ENCODE assay signal across 1 cellular context in the genomic region with DNA sequence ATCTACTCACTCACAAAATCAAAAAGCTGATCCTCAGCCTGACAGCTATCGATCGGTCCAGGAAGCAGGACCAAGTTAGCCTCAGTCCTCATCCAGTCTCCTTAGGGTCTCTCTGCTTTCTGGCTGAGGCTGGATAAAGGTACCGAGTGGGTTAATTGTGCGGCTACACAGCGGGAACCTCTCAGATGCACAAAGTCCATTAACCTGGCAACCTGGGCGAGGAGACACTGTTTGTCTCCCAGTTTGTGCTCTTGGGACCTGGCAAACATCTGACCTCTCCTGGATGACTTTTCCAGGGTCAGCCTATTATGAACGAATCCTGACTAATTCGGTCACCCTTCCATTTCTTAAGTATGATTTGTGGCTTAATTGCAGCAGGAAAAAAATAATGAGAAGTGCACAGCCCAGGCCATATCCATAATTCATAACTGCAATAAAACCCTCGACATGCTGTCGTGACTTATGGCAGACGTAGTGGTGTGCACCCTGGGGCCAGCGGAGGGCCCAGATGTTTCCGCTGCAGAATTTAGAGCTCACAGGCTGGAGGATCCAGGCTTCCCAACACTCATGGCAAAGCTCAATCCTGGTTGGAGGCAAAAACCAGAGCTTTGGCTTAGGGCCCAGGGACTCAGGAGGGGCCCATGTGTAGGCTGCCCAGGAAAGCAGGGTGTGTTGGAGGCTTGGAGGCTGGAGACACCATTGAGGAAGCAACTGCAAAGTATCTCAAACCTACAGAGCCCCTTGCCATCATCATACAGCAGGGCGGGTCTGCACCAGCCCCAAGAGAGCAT.
TF ChIP-seq lines count a peak whose summit lies in the region.

No MANE protein-coding gene starts in this region.

TF ChIP-seq in HepG2, 621 proteins besides CTCF, POLR2A, EP300 and RAD21 (continued from another document and continues in another):
- TF ChIP-seq, protein P1, sequence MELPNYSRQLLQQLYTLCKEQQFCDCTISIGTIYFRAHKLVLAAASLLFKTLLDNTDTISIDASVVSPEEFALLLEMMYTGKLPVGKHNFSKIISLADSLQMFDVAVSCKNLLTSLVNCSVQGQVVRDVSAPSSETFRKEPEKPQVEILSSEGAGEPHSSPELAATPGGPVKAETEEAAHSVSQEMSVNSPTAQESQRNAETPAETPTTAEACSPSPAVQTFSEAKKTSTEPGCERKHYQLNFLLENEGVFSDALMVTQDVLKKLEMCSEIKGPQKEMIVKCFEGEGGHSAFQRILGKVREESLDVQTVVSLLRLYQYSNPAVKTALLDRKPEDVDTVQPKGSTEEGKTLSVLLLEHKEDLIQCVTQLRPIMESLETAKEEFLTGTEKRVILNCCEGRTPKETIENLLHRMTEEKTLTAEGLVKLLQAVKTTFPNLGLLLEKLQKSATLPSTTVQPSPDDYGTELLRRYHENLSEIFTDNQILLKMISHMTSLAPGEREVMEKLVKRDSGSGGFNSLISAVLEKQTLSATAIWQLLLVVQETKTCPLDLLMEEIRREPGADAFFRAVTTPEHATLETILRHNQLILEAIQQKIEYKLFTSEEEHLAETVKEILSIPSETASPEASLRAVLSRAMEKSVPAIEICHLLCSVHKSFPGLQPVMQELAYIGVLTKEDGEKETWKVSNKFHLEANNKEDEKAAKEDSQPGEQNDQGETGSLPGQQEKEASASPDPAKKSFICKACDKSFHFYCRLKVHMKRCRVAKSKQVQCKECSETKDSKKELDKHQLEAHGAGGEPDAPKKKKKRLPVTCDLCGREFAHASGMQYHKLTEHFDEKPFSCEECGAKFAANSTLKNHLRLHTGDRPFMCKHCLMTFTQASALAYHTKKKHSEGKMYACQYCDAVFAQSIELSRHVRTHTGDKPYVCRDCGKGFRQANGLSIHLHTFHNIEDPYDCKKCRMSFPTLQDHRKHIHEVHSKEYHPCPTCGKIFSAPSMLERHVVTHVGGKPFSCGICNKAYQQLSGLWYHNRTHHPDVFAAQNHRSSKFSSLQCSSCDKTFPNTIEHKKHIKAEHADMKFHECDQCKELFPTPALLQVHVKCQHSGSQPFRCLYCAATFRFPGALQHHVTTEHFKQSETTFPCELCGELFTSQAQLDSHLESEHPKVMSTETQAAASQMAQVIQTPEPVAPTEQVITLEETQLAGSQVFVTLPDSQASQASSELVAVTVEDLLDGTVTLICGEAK (IDR thresholded peaks at IDR 0.05): no peak
- TF ChIP-seq, protein P1 (CRISPR knock-in tag; IDR thresholded peaks at IDR 0.05): no peak
- TF ChIP-seq NFKB2 (CRISPR knock-in tag; IDR thresholded peaks at IDR 0.05; ENCODE audit: borderline replicate concordance) (no peak; the same call in 1 of the 2 replicates), CAMTA2 (CRISPR knock-in tag; IDR thresholded peaks at IDR 0.05; ENCODE audit: borderline replicate concordance) (no peak), ATRX (CRISPR knock-in tag; IDR thresholded peaks at IDR 0.05; ENCODE audit: borderline replicate concordance) (no peak), TFDP1 (CRISPR knock-in tag; IDR thresholded peaks at IDR 0.05; ENCODE audit: borderline replicate concordance) (peak; percentile 42; the same call in 1 of the 2 replicates), THYN1 (CRISPR knock-in tag; IDR thresholded peaks at IDR 0.05; ENCODE audit: borderline replicate concordance, low read depth) (no peak), RFXAP (CRISPR knock-in tag; IDR thresholded peaks at IDR 0.05; ENCODE audit: borderline replicate concordance) (no peak), ZNF674 (CRISPR knock-in tag; IDR thresholded peaks at IDR 0.05; ENCODE audit: low read depth) (no peak), ZNF17 (CRISPR knock-in tag; IDR thresholded peaks at IDR 0.05) (no peak), SMAD3 (CRISPR knock-in tag; IDR thresholded peaks at IDR 0.05) (peak; percentile 34; the same call in 1 of the 2 replicates), IRF2 (CRISPR knock-in tag; IDR thresholded peaks at IDR 0.05) (no peak), CHD4 (IDR thresholded peaks at IDR 0.05; ENCODE audit: borderline replicate concordance, low read length) (peak; percentile 94), ZNF788 (CRISPR knock-in tag; IDR thresholded peaks at IDR 0.05; ENCODE audit: borderline replicate concordance) (no peak), REXO4 (CRISPR knock-in tag; IDR thresholded peaks at IDR 0.05; ENCODE audit: borderline replicate concordance) (no peak), MXD4 (CRISPR knock-in tag; IDR thresholded peaks at IDR 0.05) (no peak), MAX (IDR thresholded peaks at IDR 0.05) (no peak; the same call in 1 of the 2 replicates), RAD51 (IDR thresholded peaks at IDR 0.05; ENCODE audit: borderline replicate concordance) (no peak), PRMT3 (CRISPR knock-in tag; IDR thresholded peaks at IDR 0.05; ENCODE audit: borderline replicate concordance, low read depth) (no peak), PHF8 (CRISPR knock-in tag; IDR thresholded peaks at IDR 0.05) (no peak), ZNF333 (CRISPR knock-in tag; IDR thresholded peaks at IDR 0.05; ENCODE audit: borderline replicate concordance) (no peak), U2AF2 (IDR thresholded peaks at IDR 0.05; ENCODE audit: low read depth, low read length) (no peak), BRD4 (CRISPR knock-in tag; IDR thresholded peaks at IDR 0.05) (no peak), TOPORS (CRISPR knock-in tag; IDR thresholded peaks at IDR 0.05) (no peak), ZNF564 (CRISPR knock-in tag; IDR thresholded peaks at IDR 0.05) (no peak; the same call in none of the 2 replicates)
- TF ChIP-seq, protein P2, sequence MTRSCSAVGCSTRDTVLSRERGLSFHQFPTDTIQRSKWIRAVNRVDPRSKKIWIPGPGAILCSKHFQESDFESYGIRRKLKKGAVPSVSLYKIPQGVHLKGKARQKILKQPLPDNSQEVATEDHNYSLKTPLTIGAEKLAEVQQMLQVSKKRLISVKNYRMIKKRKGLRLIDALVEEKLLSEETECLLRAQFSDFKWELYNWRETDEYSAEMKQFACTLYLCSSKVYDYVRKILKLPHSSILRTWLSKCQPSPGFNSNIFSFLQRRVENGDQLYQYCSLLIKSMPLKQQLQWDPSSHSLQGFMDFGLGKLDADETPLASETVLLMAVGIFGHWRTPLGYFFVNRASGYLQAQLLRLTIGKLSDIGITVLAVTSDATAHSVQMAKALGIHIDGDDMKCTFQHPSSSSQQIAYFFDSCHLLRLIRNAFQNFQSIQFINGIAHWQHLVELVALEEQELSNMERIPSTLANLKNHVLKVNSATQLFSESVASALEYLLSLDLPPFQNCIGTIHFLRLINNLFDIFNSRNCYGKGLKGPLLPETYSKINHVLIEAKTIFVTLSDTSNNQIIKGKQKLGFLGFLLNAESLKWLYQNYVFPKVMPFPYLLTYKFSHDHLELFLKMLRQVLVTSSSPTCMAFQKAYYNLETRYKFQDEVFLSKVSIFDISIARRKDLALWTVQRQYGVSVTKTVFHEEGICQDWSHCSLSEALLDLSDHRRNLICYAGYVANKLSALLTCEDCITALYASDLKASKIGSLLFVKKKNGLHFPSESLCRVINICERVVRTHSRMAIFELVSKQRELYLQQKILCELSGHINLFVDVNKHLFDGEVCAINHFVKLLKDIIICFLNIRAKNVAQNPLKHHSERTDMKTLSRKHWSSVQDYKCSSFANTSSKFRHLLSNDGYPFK (CRISPR knock-in tag; IDR thresholded peaks at IDR 0.05; ENCODE audit: borderline replicate concordance): no peak
- TF ChIP-seq, protein P3, sequence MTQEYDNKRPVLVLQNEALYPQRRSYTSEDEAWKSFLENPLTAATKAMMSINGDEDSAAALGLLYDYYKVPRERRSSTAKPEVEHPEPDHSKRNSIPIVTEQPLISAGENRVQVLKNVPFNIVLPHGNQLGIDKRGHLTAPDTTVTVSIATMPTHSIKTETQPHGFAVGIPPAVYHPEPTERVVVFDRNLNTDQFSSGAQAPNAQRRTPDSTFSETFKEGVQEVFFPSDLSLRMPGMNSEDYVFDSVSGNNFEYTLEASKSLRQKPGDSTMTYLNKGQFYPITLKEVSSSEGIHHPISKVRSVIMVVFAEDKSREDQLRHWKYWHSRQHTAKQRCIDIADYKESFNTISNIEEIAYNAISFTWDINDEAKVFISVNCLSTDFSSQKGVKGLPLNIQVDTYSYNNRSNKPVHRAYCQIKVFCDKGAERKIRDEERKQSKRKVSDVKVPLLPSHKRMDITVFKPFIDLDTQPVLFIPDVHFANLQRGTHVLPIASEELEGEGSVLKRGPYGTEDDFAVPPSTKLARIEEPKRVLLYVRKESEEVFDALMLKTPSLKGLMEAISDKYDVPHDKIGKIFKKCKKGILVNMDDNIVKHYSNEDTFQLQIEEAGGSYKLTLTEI (CRISPR knock-in tag; conservative IDR thresholded peaks at IDR 0.05): no peak
- TF ChIP-seq, protein P4, sequence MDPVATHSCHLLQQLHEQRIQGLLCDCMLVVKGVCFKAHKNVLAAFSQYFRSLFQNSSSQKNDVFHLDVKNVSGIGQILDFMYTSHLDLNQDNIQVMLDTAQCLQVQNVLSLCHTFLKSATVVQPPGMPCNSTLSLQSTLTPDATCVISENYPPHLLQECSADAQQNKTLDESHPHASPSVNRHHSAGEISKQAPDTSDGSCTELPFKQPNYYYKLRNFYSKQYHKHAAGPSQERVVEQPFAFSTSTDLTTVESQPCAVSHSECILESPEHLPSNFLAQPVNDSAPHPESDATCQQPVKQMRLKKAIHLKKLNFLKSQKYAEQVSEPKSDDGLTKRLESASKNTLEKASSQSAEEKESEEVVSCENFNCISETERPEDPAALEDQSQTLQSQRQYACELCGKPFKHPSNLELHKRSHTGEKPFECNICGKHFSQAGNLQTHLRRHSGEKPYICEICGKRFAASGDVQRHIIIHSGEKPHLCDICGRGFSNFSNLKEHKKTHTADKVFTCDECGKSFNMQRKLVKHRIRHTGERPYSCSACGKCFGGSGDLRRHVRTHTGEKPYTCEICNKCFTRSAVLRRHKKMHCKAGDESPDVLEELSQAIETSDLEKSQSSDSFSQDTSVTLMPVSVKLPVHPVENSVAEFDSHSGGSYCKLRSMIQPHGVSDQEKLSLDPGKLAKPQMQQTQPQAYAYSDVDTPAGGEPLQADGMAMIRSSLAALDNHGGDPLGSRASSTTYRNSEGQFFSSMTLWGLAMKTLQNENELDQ (CRISPR knock-in tag; IDR thresholded peaks at IDR 0.05; ENCODE audit: borderline replicate concordance): no peak
- TF ChIP-seq, protein P5, sequence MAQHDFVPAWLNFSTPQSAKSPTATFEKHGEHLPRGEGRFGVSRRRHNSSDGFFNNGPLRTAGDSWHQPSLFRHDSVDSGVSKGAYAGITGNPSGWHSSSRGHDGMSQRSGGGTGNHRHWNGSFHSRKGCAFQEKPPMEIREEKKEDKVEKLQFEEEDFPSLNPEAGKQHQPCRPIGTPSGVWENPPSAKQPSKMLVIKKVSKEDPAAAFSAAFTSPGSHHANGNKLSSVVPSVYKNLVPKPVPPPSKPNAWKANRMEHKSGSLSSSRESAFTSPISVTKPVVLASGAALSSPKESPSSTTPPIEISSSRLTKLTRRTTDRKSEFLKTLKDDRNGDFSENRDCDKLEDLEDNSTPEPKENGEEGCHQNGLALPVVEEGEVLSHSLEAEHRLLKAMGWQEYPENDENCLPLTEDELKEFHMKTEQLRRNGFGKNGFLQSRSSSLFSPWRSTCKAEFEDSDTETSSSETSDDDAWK (CRISPR knock-in tag; IDR thresholded peaks at IDR 0.05): no peak
- TF ChIP-seq, protein P6, sequence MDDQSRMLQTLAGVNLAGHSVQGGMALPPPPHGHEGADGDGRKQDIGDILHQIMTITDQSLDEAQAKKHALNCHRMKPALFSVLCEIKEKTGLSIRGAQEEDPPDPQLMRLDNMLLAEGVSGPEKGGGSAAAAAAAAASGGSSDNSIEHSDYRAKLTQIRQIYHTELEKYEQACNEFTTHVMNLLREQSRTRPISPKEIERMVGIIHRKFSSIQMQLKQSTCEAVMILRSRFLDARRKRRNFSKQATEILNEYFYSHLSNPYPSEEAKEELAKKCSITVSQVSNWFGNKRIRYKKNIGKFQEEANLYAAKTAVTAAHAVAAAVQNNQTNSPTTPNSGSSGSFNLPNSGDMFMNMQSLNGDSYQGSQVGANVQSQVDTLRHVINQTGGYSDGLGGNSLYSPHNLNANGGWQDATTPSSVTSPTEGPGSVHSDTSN (CRISPR knock-in tag; IDR thresholded peaks at IDR 0.05; ENCODE audit: borderline replicate concordance): no peak
